8 cellular contexts compared by ENCODE assay signal in the genomic region with DNA sequence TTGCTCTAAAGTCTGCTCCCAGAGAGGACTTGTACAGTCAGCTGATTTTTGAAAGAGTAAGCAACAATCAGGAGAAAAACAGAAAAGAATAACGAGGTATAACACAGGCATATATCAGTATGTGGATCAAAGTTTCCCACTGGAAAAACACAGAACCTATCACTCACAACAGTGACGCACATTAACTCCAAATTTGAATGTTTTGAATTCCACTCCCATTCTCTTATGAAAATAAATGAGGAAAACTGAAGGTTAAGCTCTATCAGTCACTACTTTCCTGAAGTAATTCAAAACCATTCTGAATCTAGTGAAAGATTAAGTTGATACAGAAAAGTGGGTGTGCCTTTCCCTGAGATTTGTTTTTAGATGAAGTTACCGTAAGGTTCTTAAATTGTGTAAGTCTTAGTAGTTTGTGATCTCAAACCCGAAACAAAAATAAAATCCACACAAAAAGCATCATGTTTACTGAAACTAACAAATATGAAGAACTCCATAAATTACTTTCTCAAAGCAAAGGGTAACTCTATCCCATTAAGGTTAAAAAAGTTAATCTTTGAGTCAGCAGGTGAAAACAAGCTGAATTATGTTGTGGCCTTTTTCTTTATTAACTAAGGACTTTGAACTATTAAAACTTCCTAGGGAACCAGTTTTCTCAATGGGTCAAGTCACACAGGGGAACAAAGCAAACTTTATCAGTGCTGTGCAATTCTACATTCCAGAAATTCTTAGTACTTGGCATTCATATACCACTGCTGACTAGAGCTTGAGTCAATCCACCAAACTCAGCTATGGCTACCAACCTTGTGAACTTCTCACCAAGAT.
A peak's percentile ranks its signal among the peaks of the same experiment; 100 is the strongest.
DNase-seq lines count a peak whose midpoint lies in the region; ATAC-seq and TF ChIP-seq lines count a peak whose summit lies in the region.

No MANE protein-coding gene starts in this region.

- H3K27me3 Mint-ChIP-seq in Caco-2 (ENCODE audit: insufficient read depth, unreplicated experiment) (no peaks in the 10 kb centered on the region), neural progenitor cell (ENCODE audit: insufficient read depth, low read depth) (no peaks in the 10 kb centered on the region)

- peak overlapping the region; percentile 87 for H3K27ac Mint-ChIP-seq in Caco-2 (ENCODE audit: unreplicated experiment)
- H3K27ac Mint-ChIP-seq in neural progenitor cell = peak overlapping the region; percentile 94

- H4K20me1 ChIP-seq in neural progenitor cell (ENCODE audit: low read depth) = no peaks in the 10 kb centered on the region

- no TSS peak for BruUV-seq in Caco-2 (replicated peaks; lab: Mats Ljungman, UMichigan)

- H3K9me3 ChIP-seq in Caco-2 = 0 out of 2 replicates have a peak, but pooled peaks cover 4% of the 10 kb centered on the region
- no peaks in the 10 kb centered on the region for H3K9me3 ChIP-seq in neural progenitor cell (ENCODE audit: low read depth)

- DNase-seq in Caco-2 (peak in 1 of 2 experiments; percentile 61), SK-MEL-5 (ENCODE audit: low read depth, low spot score) (peak; percentile 89), fibroblast of peridontal ligament (ENCODE audit: extremely low read depth) (peak; percentile 84), neural progenitor cell (ENCODE audit: low spot score) (no peak), MV-4-11 (lab: John Stamatoyannopoulos, UW) (no peak), DMS114 treated with DMSO at 0.1 percent for 48 hours (lab: John Stamatoyannopoulos, UW; ENCODE audit: unreplicated experiment) (no peak), 8988T (no peak)

- in situ Hi-C loops in SK-MEL-5 (cut with HindIII; ENCODE audit: low pct_unique_long_range_greater_than_20kb, low sequenced_read_pairs) = no loop called here

- intact Hi-C loops in Caco-2 (cut with micrococcal nuclease; ENCODE audit: unreplicated experiment) = loop anchor here (1.0 kb wide), 2 partner anchors 20 to 85 kb away; no protein-coding TSS in a partner anchor

- H3K4me3 ChIP-seq in Caco-2 (ENCODE audit: low read depth, low read length) = no peak overlapping the region
- H3K4me3 ChIP-seq in neural progenitor cell = no peak overlapping the region

- no peak overlapping the region for H3K9ac ChIP-seq in neural progenitor cell

- H3K9me3 Mint-ChIP-seq in Caco-2 (ENCODE audit: unreplicated experiment) (peaks cover 10% of the 10 kb centered on the region), neural progenitor cell (no peaks in the 10 kb centered on the region)

- H3K27me3 ChIP-seq in Caco-2 (replicated peaks; ENCODE audit: control insufficient read depth, insufficient read depth, low read length) = no peaks in the 10 kb centered on the region
- no peaks in the 10 kb centered on the region for H3K27me3 ChIP-seq in neural progenitor cell

- no peaks in the 10 kb centered on the region for H3F3A ChIP-seq in neural progenitor cell (ENCODE audit: low read depth)

- H3K4me1 Mint-ChIP-seq in Caco-2 (ENCODE audit: low read depth, unreplicated experiment) (peaks cover 21% of the 10 kb centered on the region), neural progenitor cell (peaks cover 62% of the 10 kb centered on the region)

- H3K4me2 ChIP-seq in neural progenitor cell = no peak overlapping the region

- H3K4me1 ChIP-seq in Caco-2 (peaks cover 54% of the 10 kb centered on the region), neural progenitor cell (peaks cover 28% of the 10 kb centered on the region)

- H3K36me3 Mint-ChIP-seq in Caco-2 (ENCODE audit: insufficient read depth, unreplicated experiment) (no peaks in the 10 kb centered on the region), neural progenitor cell (peaks cover 30% of the 10 kb centered on the region)

- H3K27ac ChIP-seq in neural progenitor cell = no peak overlapping the region

- CTCF ChIA-PET in Caco-2 (lab: Charles Lee) = interaction anchor here (0.7 to 1.9 kb wide), 3 partner anchors 19 to 213 kb away, joined by 3 to 4 read pairs (median 3); no protein-coding TSS in a partner anchor

- no peak overlapping the region for H2AFZ ChIP-seq in neural progenitor cell (replicated peaks)

- no peak for ATAC-seq in GM21723 (IDR thresholded peaks at IDR 0.05; ENCODE audit: unreplicated experiment)

- POLR2A ChIA-PET in Caco-2 (lab: Charles Lee) = interaction anchor here (0.6 to 1.2 kb wide), 2 partner anchors 86 to 271 kb away, joined by 3 to 6 read pairs; no protein-coding TSS in a partner anchor

- H3K36me3 ChIP-seq in Caco-2 (ENCODE audit: control insufficient read depth, insufficient read depth, low read length) (no peaks in the 10 kb centered on the region), neural progenitor cell (no peaks in the 10 kb centered on the region)

- no peaks in the 10 kb centered on the region for H3K79me2 ChIP-seq in neural progenitor cell (ENCODE audit: low read depth)

- H3K4me3 Mint-ChIP-seq in Caco-2 (ENCODE audit: unreplicated experiment) (peak overlapping the region; percentile 57), neural progenitor cell (peak overlapping the region; percentile 14)

- TF ChIP-seq CTCF in Caco-2 (IDR thresholded peaks at IDR 0.05; ENCODE audit: insufficient read depth in 1 of 2, low read depth in 1 of 2, low read length in 1 of 2, severe bottlenecking in 1 of 2, unreplicated experiment in 1 of 2) (no peak), neural progenitor cell (IDR thresholded peaks at IDR 0.05) (no peak)

Comparison
In these comparisons a context has a peak if more than half of its experiments do, and no peak if none do; other contexts are left out.
1. DNase-seq: peak in SK-MEL-5 (single experiment) and fibroblast of peridontal ligament (single experiment); none in neural progenitor cell (single experiment), MV-4-11 (single experiment), DMS114 treated with DMSO at 0.1 percent for 48 hours (single experiment) and 8988T (single experiment).